12 cellular contexts compared by ENCODE assay signal in genomic region chr12:127041985-127042625, GRCh38.
DNase-seq lines count a peak whose midpoint lies in the region; ATAC-seq lines count a peak whose summit lies in the region.
"Had no signal": no experiment of that assay in that cellular context is flagged by ENCODE, and none has a peak within 500 bp of the region (broad histone marks: within the 10 kb centered on the region; RNA-seq: fewer than 3 reads in every experiment).

No MANE protein-coding gene starts in this region.

- no peaks in the 10 kb centered on the region for H3K36me3 Mint-ChIP-seq in naive thymus-derived CD4-positive, alpha-beta T cell
- H3K36me3 Mint-ChIP-seq: naive B cell had no signal

- intact Hi-C loops in naive thymus-derived CD4-positive, alpha-beta T cell (cut with micrococcal nuclease), result no loop called here

- peaks cover 0 to 3% (median 0%) of the 10 kb centered on the region in 7 donors for H3K4me1 Mint-ChIP-seq in naive thymus-derived CD4-positive, alpha-beta T cell
- H3K4me1 Mint-ChIP-seq: naive B cell had no signal

- peaks cover 0 to 2% (median 0%) of the 10 kb centered on the region in 11 donors for H3K9me3 Mint-ChIP-seq in naive thymus-derived CD4-positive, alpha-beta T cell

- H3K4me3 Mint-ChIP-seq in naive thymus-derived CD4-positive, alpha-beta T cell, result no peak overlapping the region
- H3K4me3 Mint-ChIP-seq: activated T-helper 1 cell treated with anti-CD3 and anti-CD28 coated beads, Interleukin-12 subunit alpha, Interleukin-12 subunit beta, Interleukin-2, Interleukin-4 antibody, amounts not matched to agents 30 ng/mL and 10 ng/mL and 1 ng/mL, durations not matched to agents 14 hours and 24 hours and 36 hours; naive B cell had no signal

- CTCF ChIA-PET in naive thymus-derived CD4-positive, alpha-beta T cell (lab: Charles Lee), result no interaction called here

- H3K9ac ChIP-seq in adipocyte (ENCODE audit: low read length), result no peak overlapping the region

- no peaks in the 10 kb centered on the region for H3K9me3 ChIP-seq in adipocyte (ENCODE audit: control insufficient read depth, low read length)
- no peaks in the 10 kb centered on the region for H3K9me3 ChIP-seq in naive thymus-derived CD4-positive, alpha-beta T cell (ENCODE audit: control insufficient read depth in 2 of 3, low read length in 3 of 3)

- no peak overlapping the region for H3K27ac Mint-ChIP-seq in naive thymus-derived CD4-positive, alpha-beta T cell
- H3K27ac Mint-ChIP-seq: activated T-helper 1 cell treated with anti-CD3 and anti-CD28 coated beads, Interleukin-12 subunit alpha, Interleukin-12 subunit beta, Interleukin-2, Interleukin-4 antibody, amounts not matched to agents 30 ng/mL and 10 ng/mL and 1 ng/mL, durations not matched to agents 14 hours and 24 hours and 36 hours had no signal

- DNase-seq in adipocyte (ENCODE audit: low read depth) (peak; percentile 8), SHP77 (lab: John Stamatoyannopoulos, UW) (no peak), HuH-7 (ENCODE audit: low spot score) (no peak)
- no peak for DNase-seq in activated T-cell treated with anti-CD3 and anti-CD28 coated beads, Interleukin-2, amount 50 U/mL, for 1 hour
- DNase-seq in naive thymus-derived CD4-positive, alpha-beta T cell, result no peak
- DNase-seq: naive B cell had no signal

- ATAC-seq in GM18867 (IDR thresholded peaks at IDR 0.05; ENCODE audit: unreplicated experiment), result peak; percentile 96
- peak; percentile 87 for ATAC-seq in GM21576 (IDR thresholded peaks at IDR 0.05; ENCODE audit: unreplicated experiment)
- peak; percentile 95 for ATAC-seq in HG03196 (IDR thresholded peaks at IDR 0.05; ENCODE audit: unreplicated experiment)
- no peak for ATAC-seq in naive thymus-derived CD4-positive, alpha-beta T cell

- H3K27me3 Mint-ChIP-seq in naive thymus-derived CD4-positive, alpha-beta T cell, result peaks cover 0 to 20% (median 6%) of the 10 kb centered on the region in 5 donors
- H3K27me3 Mint-ChIP-seq: naive B cell had no signal

- no peak overlapping the region for H3K4me3 ChIP-seq in adipocyte (ENCODE audit: low read length)
- no peak overlapping the region for H3K4me3 ChIP-seq in naive thymus-derived CD4-positive, alpha-beta T cell (ENCODE audit: low read length)
- H3K4me3 ChIP-seq: hepatocyte had no signal

- H3K27ac ChIP-seq in naive thymus-derived CD4-positive, alpha-beta T cell (ENCODE audit: low read depth, low read length), result no peak overlapping the region
- H3K27ac ChIP-seq: hepatocyte, HL-60 had no signal

- no peaks in the 10 kb centered on the region for H3K36me3 ChIP-seq in adipocyte (ENCODE audit: control insufficient read depth, insufficient read depth, low read length, severe bottlenecking)
- H3K36me3 ChIP-seq in naive thymus-derived CD4-positive, alpha-beta T cell (ENCODE audit: control insufficient read depth in 2 of 3, insufficient read depth in 3 of 3, low read length in 3 of 3), result no peaks in the 10 kb centered on the region

- POLR2A ChIA-PET in naive thymus-derived CD4-positive, alpha-beta T cell (lab: Charles Lee), result no interaction called here

- H3K27me3 ChIP-seq in adipocyte (replicated peaks; ENCODE audit: control insufficient read depth, insufficient read depth, low read length), result peaks cover 5% of the 10 kb centered on the region
- no peaks in the 10 kb centered on the region for H3K27me3 ChIP-seq in naive thymus-derived CD4-positive, alpha-beta T cell (ENCODE audit: control insufficient read depth in 2 of 2, insufficient read depth in 2 of 2, low read length in 2 of 2)
- H3K27me3 ChIP-seq: hepatocyte had no signal

- no peaks in the 10 kb centered on the region for H3K4me1 ChIP-seq in adipocyte (ENCODE audit: control insufficient read depth, insufficient read depth, low read length)
- H3K4me1 ChIP-seq in naive thymus-derived CD4-positive, alpha-beta T cell (ENCODE audit: control insufficient read depth in 2 of 2, insufficient read depth in 2 of 2, low read length in 2 of 2), result no peaks in the 10 kb centered on the region
